ENCODE assay signal across 9 cellular contexts in genomic region chr2:23803965-23804542, GRCh38.
A peak's percentile ranks its signal among the peaks of the same experiment; 100 is the strongest.
DNase-seq lines count a peak whose midpoint lies in the region; ATAC-seq and TF ChIP-seq lines count a peak whose summit lies in the region.
"Had no signal": no experiment of that assay in that cellular context is flagged by ENCODE, and none has a peak within 500 bp of the region (broad histone marks: within the 10 kb centered on the region; RNA-seq: fewer than 3 reads in every experiment).

No MANE protein-coding gene starts in this region.

- no peaks in the 10 kb centered on the region for H3K27me3 Mint-ChIP-seq in stimulated activated memory B cell treated with anti-CD40 and anti-IgM and Interleukin-4, amounts not matched to agents 10 μg/mL and 1 μg/mL and 100 μg/mL, for 72 hours
- H3K27me3 Mint-ChIP-seq: B cell had no signal

- peaks cover 27% of the 10 kb centered on the region for H3K36me3 Mint-ChIP-seq in stimulated activated memory B cell treated with anti-CD40 and anti-IgM and Interleukin-4, amounts not matched to agents 10 μg/mL and 1 μg/mL and 100 μg/mL, for 72 hours

- no peak for ATAC-seq in stimulated activated memory B cell treated with anti-CD40 and anti-IgM and Interleukin-4, amounts not matched to agents 10 μg/mL and 1 μg/mL and 100 μg/mL, for 72 hours
- no peak for ATAC-seq in GM18517 (IDR thresholded peaks at IDR 0.05; ENCODE audit: unreplicated experiment)

- no peak for TF ChIP-seq POLR2A in erythroblast (IDR thresholded peaks at IDR 0.05; ENCODE audit: low read length)

- no peaks in the 10 kb centered on the region for H3K9me3 Mint-ChIP-seq in stimulated activated memory B cell treated with anti-CD40 and anti-IgM and Interleukin-4, amounts not matched to agents 10 μg/mL and 1 μg/mL and 100 μg/mL, for 72 hours

- no peak overlapping the region for H3K4me3 Mint-ChIP-seq in stimulated activated memory B cell treated with anti-CD40 and anti-IgM and Interleukin-4, amounts not matched to agents 10 μg/mL and 1 μg/mL and 100 μg/mL, for 72 hours
- H3K4me3 Mint-ChIP-seq: B cell had no signal

- DNase-seq in NCI-H146 (lab: John Stamatoyannopoulos, UW) (peak; percentile 16), NCI-H146 treated with DMSO at 0.1 percent for 48 hours (lab: John Stamatoyannopoulos, UW; ENCODE audit: unreplicated experiment) (no peak), NCI-H460 (ENCODE audit: extremely low read depth, low read depth) (peak; percentile 32), erythroblast (lab: John Stamatoyannopoulos, UW) (peak; percentile 92 to 94), putamen (ENCODE audit: low spot score) (peak; percentile 21)
- DNase-seq in stimulated activated CD4-positive, alpha-beta T cell treated with anti-CD3 and anti-CD28 coated beads, Interleukin-15, amount 100 ng/mL, for 24 hours: no peak

- no peaks in the 10 kb centered on the region for H3K4me1 Mint-ChIP-seq in stimulated activated memory B cell treated with anti-CD40 and anti-IgM and Interleukin-4, amounts not matched to agents 10 μg/mL and 1 μg/mL and 100 μg/mL, for 72 hours
- H3K4me1 Mint-ChIP-seq: B cell had no signal

- H3K27ac Mint-ChIP-seq in stimulated activated memory B cell treated with anti-CD40 and anti-IgM and Interleukin-4, amounts not matched to agents 10 μg/mL and 1 μg/mL and 100 μg/mL, for 72 hours: no peak overlapping the region
- H3K27ac Mint-ChIP-seq: B cell had no signal

Comparison
In these comparisons a context has a peak if more than half of its experiments do, and no peak if none do; other contexts are left out.
1. DNase-seq: peak in NCI-H146 (single experiment), NCI-H460 (single experiment), erythroblast (2 of 2) and putamen (single experiment); none in NCI-H146 treated with DMSO at 0.1 percent for 48 hours (single experiment) and stimulated activated CD4-positive, alpha-beta T cell treated with anti-CD3 and anti-CD28 coated beads, Interleukin-15, amount 100 ng/mL, for 24 hours (single experiment).